In genomic region chr15:31098953-31099740, GRCh38 we compare ENCODE assay signal across 15 cellular contexts. TPM values are rescaled to one million over a fixed set of nuclear protein-coding genes. Genes with fewer than 3 reads are reported as not detected.
DNase-seq lines count a peak whose midpoint lies in the region; ATAC-seq and TF ChIP-seq lines count a peak whose summit lies in the region.
"Had no signal": no experiment of that assay in that cellular context is flagged by ENCODE, and none has a peak within 500 bp of the region (broad histone marks: within the 10 kb centered on the region; RNA-seq: fewer than 3 reads in every experiment).

No MANE protein-coding gene starts in this region.

- DNase-seq in DMS53 (lab: John Stamatoyannopoulos, UW) (peak; percentile 18), DMS53 treated with DMSO at 0.1 percent for 48 hours (lab: John Stamatoyannopoulos, UW; ENCODE audit: unreplicated experiment) (no peak), NCI-H82 treated with DMSO at 0.1 percent for 48 hours (lab: John Stamatoyannopoulos, UW; ENCODE audit: unreplicated experiment) (peak; percentile 88), fibroblast of the aortic adventitia (ENCODE audit: low read depth) (peak; percentile 5), mucosa of gallbladder (ENCODE audit: low spot score) (no peak), Ammon's horn (ENCODE audit: low spot score) (no peak)
- DNase-seq: activated naive CD8-positive, alpha-beta T cell treated with anti-CD3 and anti-CD28 coated beads, Interleukin-2, amount 50 U/mL, for 24 hours; DMS79; effector CD4-positive, alpha-beta T cell; heart left ventricle; T-helper 9 cell had no signal

- TF ChIP-seq CTCF in fibroblast of the aortic adventitia (IDR thresholded peaks at IDR 0.05; ENCODE audit: insufficient read depth, low read length), result no peak

- no peaks in the 10 kb centered on the region for H3K36me3 Mint-ChIP-seq in stimulated activated memory B cell treated with anti-CD40 and anti-IgM and Interleukin-4, amounts not matched to agents 10 μg/mL and 1 μg/mL and 100 μg/mL, for 72 hours

- peaks cover 21% of the 10 kb centered on the region for H3K4me1 Mint-ChIP-seq in stimulated activated memory B cell treated with anti-CD40 and anti-IgM and Interleukin-4, amounts not matched to agents 10 μg/mL and 1 μg/mL and 100 μg/mL, for 72 hours

- H3K4me3 ChIP-seq in fibroblast of the aortic adventitia (ENCODE audit: low read depth, low read length), result no peak overlapping the region
- H3K4me3 ChIP-seq: heart left ventricle had no signal

- ATAC-seq in stimulated activated memory B cell treated with anti-CD40 and anti-IgM and Interleukin-4, amounts not matched to agents 10 μg/mL and 1 μg/mL and 100 μg/mL, for 72 hours, result no peak
- ATAC-seq in HG03565 (IDR thresholded peaks at IDR 0.05; ENCODE audit: unreplicated experiment), result no peak
- ATAC-seq: activated naive CD8-positive, alpha-beta T cell treated with anti-CD3 and anti-CD28 coated beads, Interleukin-2, amount 50 U/mL, for 24 hours; heart left ventricle had no signal

- peak overlapping the region; percentile 7 for H3K27ac Mint-ChIP-seq in stimulated activated memory B cell treated with anti-CD40 and anti-IgM and Interleukin-4, amounts not matched to agents 10 μg/mL and 1 μg/mL and 100 μg/mL, for 72 hours
- H3K27ac Mint-ChIP-seq: activated naive CD8-positive, alpha-beta T cell treated with anti-CD3 and anti-CD28 coated beads, Interleukin-2, amount 50 U/mL, for 24 hours had no signal

- no peaks in the 10 kb centered on the region for H3K9me3 Mint-ChIP-seq in stimulated activated memory B cell treated with anti-CD40 and anti-IgM and Interleukin-4, amounts not matched to agents 10 μg/mL and 1 μg/mL and 100 μg/mL, for 72 hours
- H3K9me3 Mint-ChIP-seq: activated naive CD8-positive, alpha-beta T cell treated with anti-CD3 and anti-CD28 coated beads, Interleukin-2, amount 50 U/mL, for 24 hours had no signal

- H3K4me3 Mint-ChIP-seq in stimulated activated memory B cell treated with anti-CD40 and anti-IgM and Interleukin-4, amounts not matched to agents 10 μg/mL and 1 μg/mL and 100 μg/mL, for 72 hours, result peak overlapping the region; percentile 4
- H3K4me3 Mint-ChIP-seq: activated naive CD8-positive, alpha-beta T cell treated with anti-CD3 and anti-CD28 coated beads, Interleukin-2, amount 50 U/mL, for 24 hours had no signal

- H3K27me3 Mint-ChIP-seq in stimulated activated memory B cell treated with anti-CD40 and anti-IgM and Interleukin-4, amounts not matched to agents 10 μg/mL and 1 μg/mL and 100 μg/mL, for 72 hours, result no peaks in the 10 kb centered on the region
- H3K27me3 Mint-ChIP-seq: activated naive CD8-positive, alpha-beta T cell treated with anti-CD3 and anti-CD28 coated beads, Interleukin-2, amount 50 U/mL, for 24 hours had no signal

RNA-seq across cellular contexts. Expression of gene TRPM1, which starts 2.4 kb away (rescaled TPM):
- total RNA-seq in fibroblast of the aortic adventitia (ENCODE audit: low replicate concordance) (not detected in 2 replicates), mucosa of gallbladder (not detected)
- total RNA-seq: H4, heart left ventricle, skeletal muscle tissue had no signal

Comparison
In these comparisons a context has a peak if more than half of its experiments do, and no peak if none do; other contexts are left out.
1. DNase-seq: peak in DMS53 (single experiment), NCI-H82 treated with DMSO at 0.1 percent for 48 hours (single experiment) and fibroblast of the aortic adventitia (single experiment); none in DMS53 treated with DMSO at 0.1 percent for 48 hours (single experiment), mucosa of gallbladder (single experiment) and Ammon's horn (single experiment).